In the genomic region with DNA sequence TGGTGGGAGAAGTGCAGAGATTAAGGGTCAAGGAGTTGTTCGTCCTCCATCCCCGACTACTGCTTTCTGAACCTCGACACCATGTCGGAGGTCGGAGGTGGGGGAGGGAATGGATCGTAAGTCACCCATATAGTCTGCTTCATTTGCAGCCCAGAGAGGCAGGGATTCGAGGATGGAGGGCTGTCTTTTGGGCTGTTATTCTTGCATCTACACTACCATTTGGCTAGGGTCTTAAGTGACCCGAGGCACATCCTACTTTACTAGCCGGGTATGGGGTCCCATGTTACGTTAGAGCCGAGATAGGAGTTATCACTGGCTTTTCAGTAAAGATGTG, we compare ENCODE assay signal across 1 cellular context.
TF ChIP-seq lines count a peak whose summit lies in the region.

No MANE protein-coding gene starts in this region.

TF ChIP-seq in HepG2, 621 proteins besides CTCF, POLR2A, EP300 and RAD21:
- no peak for TF ChIP-seq SP1 (IDR thresholded peaks at IDR 0.05)
- no peak for TF ChIP-seq SP1 (CRISPR knock-in tag; IDR thresholded peaks at IDR 0.05)
- TF ChIP-seq, protein P1, sequence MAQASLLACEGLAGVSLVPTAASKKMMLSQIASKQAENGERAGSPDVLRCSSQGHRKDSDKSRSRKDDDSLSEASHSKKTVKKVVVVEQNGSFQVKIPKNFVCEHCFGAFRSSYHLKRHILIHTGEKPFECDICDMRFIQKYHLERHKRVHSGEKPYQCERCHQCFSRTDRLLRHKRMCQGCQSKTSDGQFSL (CRISPR knock-in tag; IDR thresholded peaks at IDR 0.05) = peak; percentile 31; the same call in 1 of the 2 replicates
- TF ChIP-seq, protein P2, sequence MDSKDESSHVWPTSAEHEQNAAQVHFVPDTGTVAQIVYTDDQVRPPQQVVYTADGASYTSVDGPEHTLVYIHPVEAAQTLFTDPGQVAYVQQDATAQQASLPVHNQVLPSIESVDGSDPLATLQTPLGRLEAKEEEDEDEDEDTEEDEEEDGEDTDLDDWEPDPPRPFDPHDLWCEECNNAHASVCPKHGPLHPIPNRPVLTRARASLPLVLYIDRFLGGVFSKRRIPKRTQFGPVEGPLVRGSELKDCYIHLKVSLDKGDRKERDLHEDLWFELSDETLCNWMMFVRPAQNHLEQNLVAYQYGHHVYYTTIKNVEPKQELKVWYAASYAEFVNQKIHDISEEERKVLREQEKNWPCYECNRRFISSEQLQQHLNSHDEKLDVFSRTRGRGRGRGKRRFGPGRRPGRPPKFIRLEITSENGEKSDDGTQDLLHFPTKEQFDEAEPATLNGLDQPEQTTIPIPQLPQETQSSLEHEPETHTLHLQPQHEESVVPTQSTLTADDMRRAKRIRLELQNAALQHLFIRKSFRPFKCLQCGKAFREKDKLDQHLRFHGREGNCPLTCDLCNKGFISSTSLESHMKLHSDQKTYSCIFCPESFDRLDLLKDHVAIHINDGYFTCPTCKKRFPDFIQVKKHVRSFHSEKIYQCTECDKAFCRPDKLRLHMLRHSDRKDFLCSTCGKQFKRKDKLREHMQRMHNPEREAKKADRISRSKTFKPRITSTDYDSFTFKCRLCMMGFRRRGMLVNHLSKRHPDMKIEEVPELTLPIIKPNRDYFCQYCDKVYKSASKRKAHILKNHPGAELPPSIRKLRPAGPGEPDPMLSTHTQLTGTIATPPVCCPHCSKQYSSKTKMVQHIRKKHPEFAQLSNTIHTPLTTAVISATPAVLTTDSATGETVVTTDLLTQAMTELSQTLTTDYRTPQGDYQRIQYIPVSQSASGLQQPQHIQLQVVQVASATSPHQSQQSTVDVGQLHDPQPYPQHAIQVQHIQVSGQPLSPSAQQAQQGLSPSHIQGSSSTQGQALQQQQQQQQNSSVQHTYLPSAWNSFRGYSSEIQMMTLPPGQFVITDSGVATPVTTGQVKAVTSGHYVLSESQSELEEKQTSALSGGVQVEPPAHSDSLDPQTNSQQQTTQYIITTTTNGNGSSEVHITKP (CRISPR knock-in tag; IDR thresholded peaks at IDR 0.05; ENCODE audit: low read depth) = no peak
- no peak for TF ChIP-seq ZNF383 (CRISPR knock-in tag; IDR thresholded peaks at IDR 0.05; ENCODE audit: borderline replicate concordance)
- TF ChIP-seq NR2F6 (IDR thresholded peaks at IDR 0.05) = no peak
- TF ChIP-seq NR2F6 (CRISPR knock-in tag; IDR thresholded peaks at IDR 0.05) = peak; percentile 25; the same call in 1 of the 2 replicates
- no peak for TF ChIP-seq SMC3 (IDR thresholded peaks at IDR 0.05; ENCODE audit: low read length)
- no peak for TF ChIP-seq NBN (conservative IDR thresholded peaks at IDR 0.05)
- TF ChIP-seq HDAC2 (CRISPR knock-in tag; IDR thresholded peaks at IDR 0.05) = 0 out of 2 replicates have a peak, but pooled peaks have one; percentile 7
- TF ChIP-seq, protein P3, sequence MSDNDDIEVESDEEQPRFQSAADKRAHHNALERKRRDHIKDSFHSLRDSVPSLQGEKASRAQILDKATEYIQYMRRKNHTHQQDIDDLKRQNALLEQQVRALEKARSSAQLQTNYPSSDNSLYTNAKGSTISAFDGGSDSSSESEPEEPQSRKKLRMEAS (IDR thresholded peaks at IDR 0.05) = 0 out of 2 replicates have a peak, but pooled peaks have one; percentile 11
- TF ChIP-seq HNF4A (CRISPR knock-in tag; IDR thresholded peaks at IDR 0.05) = peak; percentile 24; the same call in 1 of the 2 replicates
- TF ChIP-seq, protein P4, sequence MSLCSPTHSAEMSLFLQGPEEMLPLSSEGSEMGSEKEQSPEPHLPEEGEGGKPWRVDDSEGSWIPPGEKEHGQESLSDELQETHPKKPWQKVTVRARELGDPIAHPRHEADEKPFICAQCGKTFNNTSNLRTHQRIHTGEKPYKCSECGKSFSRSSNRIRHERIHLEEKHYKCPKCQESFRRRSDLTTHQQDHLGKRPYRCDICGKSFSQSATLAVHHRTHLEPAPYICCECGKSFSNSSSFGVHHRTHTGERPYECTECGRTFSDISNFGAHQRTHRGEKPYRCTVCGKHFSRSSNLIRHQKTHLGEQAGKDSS (CRISPR knock-in tag; IDR thresholded peaks at IDR 0.05; ENCODE audit: borderline replicate concordance, low read depth) = no peak
